ENCODE assay signal across 9 cellular contexts in genomic region chr22:27107824-27108223, GRCh38.
DNase-seq lines count a peak whose midpoint lies in the region; ATAC-seq, FAIRE-seq and TF ChIP-seq lines count a peak whose summit lies in the region.
"Had no signal": no experiment of that assay in that cellular context is flagged by ENCODE, and none has a peak within 500 bp of the region (broad histone marks: within the 10 kb centered on the region; RNA-seq: fewer than 3 reads in every experiment).

No MANE protein-coding gene starts in this region.

- CTCF ChIA-PET in activated naive CD4-positive, alpha-beta T cell treated with anti-CD3 and anti-CD28 coated beads, Interleukin-2, amount 10 ng/mL, durations not matched to agents 7 days and 5 days (lab: Charles Lee), result no interaction called here

- ATAC-seq in activated naive CD4-positive, alpha-beta T cell treated with anti-CD3 and anti-CD28 coated beads, Interleukin-2, amount 50 U/mL, for 72 hours, result peak; percentile 35 to 67
- ATAC-seq in GM23338, result no peak
- ATAC-seq in GM18511 (IDR thresholded peaks at IDR 0.05; ENCODE audit: unreplicated experiment), result no peak

- H3K9me2 ChIP-seq in GM23338 (ENCODE audit: insufficient read depth), result 0 out of 2 replicates have a peak, but pooled peaks cover 5% of the 10 kb centered on the region

- no peaks in the 10 kb centered on the region for H3K4me1 Mint-ChIP-seq in activated naive CD4-positive, alpha-beta T cell treated with anti-CD3 and anti-CD28 coated beads, Interleukin-2, amount 10 ng/mL, durations not matched to agents 7 days and 5 days
- peaks cover 18% of the 10 kb centered on the region for H3K4me1 Mint-ChIP-seq in GM23338

- peak overlapping the region; percentile 61 for H3K4me2 ChIP-seq in keratinocyte (ENCODE audit: control insufficient read depth, extremely low read depth, insufficient read depth, low read depth, low read length)
- no peak overlapping the region for H3K4me2 ChIP-seq in GM23338

- peaks cover 11 to 60% of the 10 kb centered on the region in 2 donors for H3K4me1 ChIP-seq in ascending aorta
- peaks cover 19% of the 10 kb centered on the region for H3K4me1 ChIP-seq in keratinocyte (ENCODE audit: control insufficient read depth, extremely low read depth, insufficient read depth, low read length)
- H3K4me1 ChIP-seq in vagina, result peaks cover 34% of the 10 kb centered on the region
- no peaks in the 10 kb centered on the region for H3K4me1 ChIP-seq in GM23338 (ENCODE audit: insufficient read depth)

- peak overlapping the region; percentile 68 to 76 for H3K27ac ChIP-seq in ascending aorta
- no peak overlapping the region for H3K27ac ChIP-seq in keratinocyte (ENCODE audit: control insufficient read depth, insufficient read depth, low read length)
- H3K27ac ChIP-seq in vagina, result peak overlapping the region; percentile 71
- no peak overlapping the region for H3K27ac ChIP-seq in GM23338 (ENCODE audit: low read depth)
- H3K27ac ChIP-seq: C4-2B had no signal

- H3K4me3 Mint-ChIP-seq in activated naive CD4-positive, alpha-beta T cell treated with anti-CD3 and anti-CD28 coated beads, Interleukin-2, amount 10 ng/mL, durations not matched to agents 7 days and 5 days, result no peak overlapping the region
- H3K4me3 Mint-ChIP-seq in GM23338, result no peak overlapping the region

- H3K36me3 ChIP-seq in ascending aorta (no peaks in the 10 kb centered on the region), keratinocyte (ENCODE audit: control insufficient read depth in 2 of 2, extremely low read depth in 1 of 2, insufficient read depth in 2 of 2, low read length in 2 of 2) (no peaks in the 10 kb centered on the region), vagina (no peaks in the 10 kb centered on the region), GM23338 (ENCODE audit: insufficient read depth) (no peaks in the 10 kb centered on the region)

- H3K27me3 Mint-ChIP-seq in activated naive CD4-positive, alpha-beta T cell treated with anti-CD3 and anti-CD28 coated beads, Interleukin-2, amount 10 ng/mL, durations not matched to agents 7 days and 5 days, result no peaks in the 10 kb centered on the region
- no peaks in the 10 kb centered on the region for H3K27me3 Mint-ChIP-seq in GM23338 (ENCODE audit: insufficient read depth, low read depth, poor library complexity)

- H3K27me3 ChIP-seq in ascending aorta (no peaks in the 10 kb centered on the region), keratinocyte (ENCODE audit: control insufficient read depth, extremely low read depth, insufficient read depth, low read length) (no peaks in the 10 kb centered on the region), vagina (no peaks in the 10 kb centered on the region), GM23338 (ENCODE audit: insufficient read depth) (no peaks in the 10 kb centered on the region)

- dilution Hi-C loops in keratinocyte (cut with MboI; ENCODE audit: extremely low pct_ligation_motif_present, low sequenced_read_pairs), result no loop called here

- DNase-seq in activated naive CD4-positive, alpha-beta T cell treated with anti-CD3 and anti-CD28 coated beads, Interleukin-2, amount 50 U/mL, for 72 hours (ENCODE audit: low spot score in 2 of 2), result no peak
- DNase-seq in activated naive CD4-positive, alpha-beta T cell treated with anti-CD3 and anti-CD28 coated beads, Interleukin-2, amount 10 ng/mL, durations not matched to agents 7 days and 5 days, result no peak
- DNase-seq in ascending aorta (ENCODE audit: low spot score in 2 of 2) (peak; percentile 21 to 90), keratinocyte (ENCODE audit: low read depth, low spot score) (peak; percentile 98), vagina (ENCODE audit: extremely low spot score in 2 of 2) (no peak), DMS79 treated with DMSO at 0.1 percent for 48 hours (lab: John Stamatoyannopoulos, UW) (no peak), GM23338 (ENCODE audit: low spot score) (no peak)

- H3K4me3 ChIP-seq in ascending aorta, result no peak overlapping the region
- no peak overlapping the region for H3K4me3 ChIP-seq in keratinocyte (ENCODE audit: control insufficient read depth in 2 of 3, extremely low read depth in 1 of 3, insufficient read depth in 2 of 3, low read depth in 1 of 3, low read length in 3 of 3)
- H3K4me3 ChIP-seq in vagina, result no peak overlapping the region
- no peak overlapping the region for H3K4me3 ChIP-seq in GM23338

- no peak for TF ChIP-seq POLR2A in vagina (IDR thresholded peaks at IDR 0.05)

- H4K20me1 ChIP-seq in keratinocyte (ENCODE audit: control insufficient read depth, extremely low read depth, insufficient read depth, low read length) (no peaks in the 10 kb centered on the region), GM23338 (replicated peaks; ENCODE audit: insufficient read depth) (no peaks in the 10 kb centered on the region; the same call in 1 of the 2 replicates)

- intact Hi-C loops in ascending aorta (cut with DNase I), result loop anchor here (1.0 to 10.0 kb wide), 4 partner anchors 62 to 694 kb away; partner anchors contain the start of gene MN1
- intact Hi-C loops in vagina (cut with DNase I), result loop anchor here (2.0 to 10.0 kb wide), 2 partner anchors 105 to 697 kb away; partner anchors contain the start of gene MN1

- H3K27ac Mint-ChIP-seq in activated naive CD4-positive, alpha-beta T cell treated with anti-CD3 and anti-CD28 coated beads, Interleukin-2, amount 50 U/mL, for 72 hours, result no peak overlapping the region
- H3K27ac Mint-ChIP-seq in activated naive CD4-positive, alpha-beta T cell treated with anti-CD3 and anti-CD28 coated beads, Interleukin-2, amount 10 ng/mL, durations not matched to agents 7 days and 5 days, result no peak overlapping the region
- no peak overlapping the region for H3K27ac Mint-ChIP-seq in GM23338

- H3K9me1 ChIP-seq in keratinocyte (ENCODE audit: control insufficient read depth, extremely low read depth, insufficient read depth, low read length), result no peaks in the 10 kb centered on the region

- H3K79me2 ChIP-seq in keratinocyte (ENCODE audit: control insufficient read depth, insufficient read depth, low read length), result no peaks in the 10 kb centered on the region
- H3K79me2 ChIP-seq in GM23338 (replicated peaks; ENCODE audit: insufficient read depth), result no peaks in the 10 kb centered on the region

- FAIRE-seq in keratinocyte (lab: Jason Lieb, UNC), result peak; percentile 100

- peaks cover 5% of the 10 kb centered on the region in 2 donors for H3K9me3 Mint-ChIP-seq in activated naive CD4-positive, alpha-beta T cell treated with anti-CD3 and anti-CD28 coated beads, Interleukin-2, amount 50 U/mL, for 72 hours
- peaks cover 2% of the 10 kb centered on the region for H3K9me3 Mint-ChIP-seq in activated naive CD4-positive, alpha-beta T cell treated with anti-CD3 and anti-CD28 coated beads, Interleukin-2, amount 10 ng/mL, durations not matched to agents 7 days and 5 days
- no peaks in the 10 kb centered on the region for H3K9me3 Mint-ChIP-seq in GM23338

- H2AFZ ChIP-seq in keratinocyte (ENCODE audit: control insufficient read depth, low read length) (no peak overlapping the region), GM23338 (no peak overlapping the region)

- no peaks in the 10 kb centered on the region for H3F3A ChIP-seq in GM23338 (replicated peaks; ENCODE audit: low read depth)

- TF ChIP-seq CTCF in ascending aorta (IDR thresholded peaks at IDR 0.05) (no peak), keratinocyte (optimal IDR thresholded peaks at IDR 0.05 in 1 of 3, IDR thresholded peaks at IDR 0.05 in 1 of 3, conservative IDR thresholded peaks at IDR 0.05 in 1 of 3; ENCODE audit: extremely low read depth in 1 of 3, insufficient read depth in 2 of 3, low read length in 3 of 3) (no peak), vagina (IDR thresholded peaks at IDR 0.05) (no peak), GM23338 (conservative IDR thresholded peaks at IDR 0.05; ENCODE audit: low read depth in 2 of 2) (no peak)

- no peaks in the 10 kb centered on the region for H3K9me3 ChIP-seq in ascending aorta
- H3K9me3 ChIP-seq in keratinocyte (ENCODE audit: control insufficient read depth, low read depth, low read length), result no peaks in the 10 kb centered on the region
- no peaks in the 10 kb centered on the region for H3K9me3 ChIP-seq in vagina

- H3K36me3 Mint-ChIP-seq in activated naive CD4-positive, alpha-beta T cell treated with anti-CD3 and anti-CD28 coated beads, Interleukin-2, amount 50 U/mL, for 72 hours, result no peaks in the 10 kb centered on the region
- H3K36me3 Mint-ChIP-seq in activated naive CD4-positive, alpha-beta T cell treated with anti-CD3 and anti-CD28 coated beads, Interleukin-2, amount 10 ng/mL, durations not matched to agents 7 days and 5 days, result no peaks in the 10 kb centered on the region
- no peaks in the 10 kb centered on the region for H3K36me3 Mint-ChIP-seq in GM23338 (ENCODE audit: low read depth)

- no peak overlapping the region for H3K9ac ChIP-seq in keratinocyte (ENCODE audit: control insufficient read depth, extremely low read depth, insufficient read depth, low read length)

TF ChIP-seq in GM23338, 12 proteins besides CTCF, POLR2A, EP300 and RAD21 (continues in another document):
- no peak for TF ChIP-seq NANOG (IDR thresholded peaks at IDR 0.05; ENCODE audit: borderline replicate concordance)

Comparison
In these comparisons a context has a peak if more than half of its experiments do, and no peak if none do; other contexts are left out.
1. ATAC-seq: peak in activated naive CD4-positive, alpha-beta T cell treated with anti-CD3 and anti-CD28 coated beads, Interleukin-2, amount 50 U/mL, for 72 hours (2 of 2); none in GM23338 (single experiment) and GM18511 (single experiment).
2. DNase-seq: peak in ascending aorta (2 of 2) and keratinocyte (single experiment); none in activated naive CD4-positive, alpha-beta T cell treated with anti-CD3 and anti-CD28 coated beads, Interleukin-2, amount 50 U/mL, for 72 hours (0 of 2), activated naive CD4-positive, alpha-beta T cell treated with anti-CD3 and anti-CD28 coated beads, Interleukin-2, amount 10 ng/mL, durations not matched to agents 7 days and 5 days (single experiment), vagina (0 of 2), DMS79 treated with DMSO at 0.1 percent for 48 hours (single experiment) and GM23338 (single experiment).
3. H3K27ac ChIP-seq: peak in ascending aorta (2 of 2) and vagina (single experiment); none in keratinocyte (single experiment) and GM23338 (single experiment).